13 cellular contexts compared by ENCODE assay signal in the genomic region with DNA sequence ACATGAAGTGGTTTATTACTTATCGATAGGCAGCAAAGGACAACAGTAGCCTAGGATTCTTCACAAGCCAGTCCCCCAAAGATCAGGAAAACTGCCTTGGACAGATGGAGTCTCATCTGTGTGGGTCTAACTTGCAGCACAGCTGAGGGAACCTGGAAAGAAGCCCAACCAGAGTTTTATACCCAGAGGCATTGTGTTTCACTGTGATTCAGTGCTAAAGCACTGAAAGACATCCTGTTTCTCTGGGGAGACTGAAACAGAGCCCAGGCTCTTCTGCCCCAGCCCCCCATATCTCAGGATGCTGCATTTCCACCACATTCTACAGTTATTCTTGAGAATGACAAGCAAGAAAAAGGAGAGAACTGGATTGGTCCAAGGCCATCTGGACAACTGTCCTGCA. TPM values are rescaled to one million over a fixed set of nuclear protein-coding genes. Genes with fewer than 3 reads are reported as not detected.
DNase-seq lines count a peak whose midpoint lies in the region; ATAC-seq and TF ChIP-seq lines count a peak whose summit lies in the region.
"Had no signal": no experiment of that assay in that cellular context is flagged by ENCODE, and none has a peak within 500 bp of the region (broad histone marks: within the 10 kb centered on the region; RNA-seq: fewer than 3 reads in every experiment).

No MANE protein-coding gene starts in this region.

- CTCF ChIA-PET in RWPE1 (lab: Yijun Ruan, JAX), result no interaction called here

- no peaks in the 10 kb centered on the region for H3K4me1 Mint-ChIP-seq in activated T-helper 1 cell treated with anti-CD3 and anti-CD28 coated beads, Interleukin-12 subunit alpha, Interleukin-12 subunit beta, Interleukin-2, Interleukin-4 antibody, amounts not matched to agents 30 ng/mL and 10 ng/mL and 1 ng/mL, durations not matched to agents 14 hours and 24 hours and 36 hours (ENCODE audit: low read depth)
- H3K4me1 Mint-ChIP-seq in activated T-helper 2 cell treated with anti-CD3 and anti-CD28 coated beads, Interferon-gamma antibody, Interleukin-2, Interleukin-4, amounts not matched to agents 10 μg/mL and 5 μg/mL and 100 μg/mL, durations not matched to agents 14 hours and 24 hours and 36 hours (ENCODE audit: low read depth), result no peaks in the 10 kb centered on the region

- peak overlapping the region; percentile 40 for H3K4me2 ChIP-seq in GM23248 (ENCODE audit: unreplicated experiment)

- POLR2A ChIA-PET in RWPE1 (lab: Yijun Ruan, JAX; ENCODE audit: low non-redundant PET), result no interaction called here

- H2AFZ ChIP-seq in GM23248, result 0 out of 2 replicates have a peak overlapping the region, but pooled peaks have one; percentile 22

- 19 to 20% methylated on average over 1 of the region's 1 CpG for WGBS in GM23248 (ENCODE audit: low coverage in 1 of 2, low lambda C conversion rate in 2 of 2, missing lambda C conversion rate in 2 of 2), 2 experiments
- WGBS in lower leg skin, 2 donors, result 56 to 62% methylated on average over 1 of the region's 1 CpG

- H4K20me1 ChIP-seq in GM23248 (ENCODE audit: insufficient read depth), result no peaks in the 10 kb centered on the region

- peak overlapping the region; percentile 32 for H3K27ac ChIP-seq in GM23248
- no peak overlapping the region for H3K27ac ChIP-seq in RWPE1

- H3K27me3 Mint-ChIP-seq in activated T-helper 1 cell treated with anti-CD3 and anti-CD28 coated beads, Interleukin-12 subunit alpha, Interleukin-12 subunit beta, Interleukin-2, Interleukin-4 antibody, amounts not matched to agents 30 ng/mL and 10 ng/mL and 1 ng/mL, durations not matched to agents 14 hours and 24 hours and 36 hours (ENCODE audit: insufficient read depth), result peaks cover 3% of the 10 kb centered on the region
- no peaks in the 10 kb centered on the region for H3K27me3 Mint-ChIP-seq in activated T-helper 2 cell treated with anti-CD3 and anti-CD28 coated beads, Interferon-gamma antibody, Interleukin-2, Interleukin-4, amounts not matched to agents 10 μg/mL and 5 μg/mL and 100 μg/mL, durations not matched to agents 14 hours and 24 hours and 36 hours (ENCODE audit: low read depth)

- no peak for ATAC-seq in GM21723 (IDR thresholded peaks at IDR 0.05; ENCODE audit: unreplicated experiment)

- no peaks in the 10 kb centered on the region for H3K36me3 ChIP-seq in GM23248 (ENCODE audit: low read depth)

- DNase-seq in GM23248 (peak; percentile 90), RWPE1 (ENCODE audit: low spot score) (peak; percentile 45), fibroblast of peridontal ligament (ENCODE audit: extremely low read depth) (peak; percentile 93), renal cortical epithelial cell (ENCODE audit: low read depth) (peak; percentile 87), lower leg skin (ENCODE audit: low spot score in 2 of 2) (no peak)
- DNase-seq in activated T-helper 1 cell treated with anti-CD3 and anti-CD28 coated beads, Interleukin-12 subunit alpha, Interleukin-12 subunit beta, Interleukin-2, Interleukin-4 antibody, amounts not matched to agents 30 ng/mL and 10 ng/mL and 1 ng/mL, durations not matched to agents 14 hours and 24 hours and 36 hours (ENCODE audit: low spot score), result no peak
- DNase-seq in activated T-helper 2 cell treated with anti-CD3 and anti-CD28 coated beads, Interferon-gamma antibody, Interleukin-2, Interleukin-4, amounts not matched to agents 10 μg/mL and 5 μg/mL and 100 μg/mL, durations not matched to agents 14 hours and 24 hours and 36 hours (ENCODE audit: low spot score), result no peak
- DNase-seq: GDM1, kidney, NCI-H2227 treated with DMSO at 0.1 percent for 48 hours had no signal

- peaks cover 6% of the 10 kb centered on the region for H3K9me3 Mint-ChIP-seq in activated T-helper 1 cell treated with anti-CD3 and anti-CD28 coated beads, Interleukin-12 subunit alpha, Interleukin-12 subunit beta, Interleukin-2, Interleukin-4 antibody, amounts not matched to agents 30 ng/mL and 10 ng/mL and 1 ng/mL, durations not matched to agents 14 hours and 24 hours and 36 hours
- peaks cover 9% of the 10 kb centered on the region for H3K9me3 Mint-ChIP-seq in activated T-helper 2 cell treated with anti-CD3 and anti-CD28 coated beads, Interferon-gamma antibody, Interleukin-2, Interleukin-4, amounts not matched to agents 10 μg/mL and 5 μg/mL and 100 μg/mL, durations not matched to agents 14 hours and 24 hours and 36 hours

- in situ Hi-C loops in GM23248 (cut with MboI), result no loop called here

- intact Hi-C loops in lower leg skin (cut with DNase I; ENCODE audit: low total_unique reads), result no loop called here
- intact Hi-C loops in activated T-helper 1 cell treated with anti-CD3 and anti-CD28 coated beads, Interleukin-12 subunit alpha, Interleukin-12 subunit beta, Interleukin-2, Interleukin-4 antibody, amounts not matched to agents 30 ng/mL and 10 ng/mL and 1 ng/mL, durations not matched to agents 14 hours and 24 hours and 36 hours (cut with micrococcal nuclease), result no loop called here
- intact Hi-C loops in activated T-helper 2 cell treated with anti-CD3 and anti-CD28 coated beads, Interferon-gamma antibody, Interleukin-2, Interleukin-4, amounts not matched to agents 10 μg/mL and 5 μg/mL and 100 μg/mL, durations not matched to agents 14 hours and 24 hours and 36 hours (cut with micrococcal nuclease), result no loop called here

- H3K9ac ChIP-seq in GM23248, result no peak overlapping the region

- TF ChIP-seq CTCF in RWPE1 (conservative IDR thresholded peaks at IDR 0.05; ENCODE audit: low read depth) (no peak), lower leg skin (IDR thresholded peaks at IDR 0.05) (no peak)

- TF ChIP-seq POLR2A in lower leg skin (IDR thresholded peaks at IDR 0.05), result no peak

- H3K4me3 Mint-ChIP-seq in activated T-helper 1 cell treated with anti-CD3 and anti-CD28 coated beads, Interleukin-12 subunit alpha, Interleukin-12 subunit beta, Interleukin-2, Interleukin-4 antibody, amounts not matched to agents 30 ng/mL and 10 ng/mL and 1 ng/mL, durations not matched to agents 14 hours and 24 hours and 36 hours, result no peak overlapping the region
- H3K4me3 Mint-ChIP-seq in activated T-helper 2 cell treated with anti-CD3 and anti-CD28 coated beads, Interferon-gamma antibody, Interleukin-2, Interleukin-4, amounts not matched to agents 10 μg/mL and 5 μg/mL and 100 μg/mL, durations not matched to agents 14 hours and 24 hours and 36 hours (ENCODE audit: low read depth), result no peak overlapping the region
- H3K4me3 Mint-ChIP-seq: dendritic cell treated with granulocyte-macrophage colony-stimulating factor and Interleukin-4, amounts not matched to agents 40 ng/mL and 50 ng/mL, for 4 days had no signal

- no peak overlapping the region for H3K27ac Mint-ChIP-seq in activated T-helper 1 cell treated with anti-CD3 and anti-CD28 coated beads, Interleukin-12 subunit alpha, Interleukin-12 subunit beta, Interleukin-2, Interleukin-4 antibody, amounts not matched to agents 30 ng/mL and 10 ng/mL and 1 ng/mL, durations not matched to agents 14 hours and 24 hours and 36 hours
- H3K27ac Mint-ChIP-seq in activated T-helper 2 cell treated with anti-CD3 and anti-CD28 coated beads, Interferon-gamma antibody, Interleukin-2, Interleukin-4, amounts not matched to agents 10 μg/mL and 5 μg/mL and 100 μg/mL, durations not matched to agents 14 hours and 24 hours and 36 hours, result no peak overlapping the region
- H3K27ac Mint-ChIP-seq: dendritic cell treated with granulocyte-macrophage colony-stimulating factor and Interleukin-4, amounts not matched to agents 40 ng/mL and 50 ng/mL, for 4 days had no signal

- peaks cover 27% of the 10 kb centered on the region for H3K4me1 ChIP-seq in GM23248 (ENCODE audit: insufficient read depth)

- H3K36me3 Mint-ChIP-seq in activated T-helper 1 cell treated with anti-CD3 and anti-CD28 coated beads, Interleukin-12 subunit alpha, Interleukin-12 subunit beta, Interleukin-2, Interleukin-4 antibody, amounts not matched to agents 30 ng/mL and 10 ng/mL and 1 ng/mL, durations not matched to agents 14 hours and 24 hours and 36 hours (ENCODE audit: low read depth), result no peaks in the 10 kb centered on the region
- no peaks in the 10 kb centered on the region for H3K36me3 Mint-ChIP-seq in activated T-helper 2 cell treated with anti-CD3 and anti-CD28 coated beads, Interferon-gamma antibody, Interleukin-2, Interleukin-4, amounts not matched to agents 10 μg/mL and 5 μg/mL and 100 μg/mL, durations not matched to agents 14 hours and 24 hours and 36 hours (ENCODE audit: low read depth)

- peaks cover 10% of the 10 kb centered on the region for H3F3A ChIP-seq in GM23248 (ENCODE audit: insufficient read depth)

- no peak overlapping the region for H3K4me3 ChIP-seq in GM23248
- H3K4me3 ChIP-seq in lower leg skin (ENCODE audit: low read depth, poor library complexity, severe bottlenecking), result no peak overlapping the region

- H3K27me3 ChIP-seq in GM23248 (replicated peaks; ENCODE audit: insufficient read depth), result no peaks in the 10 kb centered on the region

- no peaks in the 10 kb centered on the region for H3K9me2 ChIP-seq in GM23248 (ENCODE audit: insufficient read depth)

- H3K79me2 ChIP-seq in GM23248 (ENCODE audit: insufficient read depth), result no peaks in the 10 kb centered on the region

- no peaks in the 10 kb centered on the region for H3K9me3 ChIP-seq in GM23248 (ENCODE audit: low read depth)

RNA-seq across cellular contexts. Expression of a gene that starts 48.2 kb away (rescaled TPM):
- total RNA-seq in GM23248 (2014; rRNA removed; shearing (Covaris generic)), result not detected in 2 replicates
- polyA plus RNA-seq in GM23248 (2016; fragmentation: Nextera tagmentation; extraction: Ambion mirVana), result not detected in 2 replicates
- total RNA-seq in renal cortical epithelial cell, result not detected in 2 replicates
- not detected for total RNA-seq in lower leg skin
- total RNA-seq in activated T-helper 1 cell treated with anti-CD3 and anti-CD28 coated beads, Interleukin-12 subunit alpha, Interleukin-12 subunit beta, Interleukin-2, Interleukin-4 antibody, amounts not matched to agents 30 ng/mL and 10 ng/mL and 1 ng/mL, durations not matched to agents 14 hours and 24 hours and 36 hours, result not detected in 2 replicates
- not detected in 2 replicates for total RNA-seq in activated T-helper 2 cell treated with anti-CD3 and anti-CD28 coated beads, Interferon-gamma antibody, Interleukin-2, Interleukin-4, amounts not matched to agents 10 μg/mL and 5 μg/mL and 100 μg/mL, durations not matched to agents 14 hours and 24 hours and 36 hours
- total RNA-seq: kidney, posterior vena cava had no signal

Comparison
In these comparisons a context has a peak if more than half of its experiments do, and no peak if none do; other contexts are left out.
1. DNase-seq: peak in GM23248 (single experiment), RWPE1 (single experiment), fibroblast of peridontal ligament (single experiment) and renal cortical epithelial cell (single experiment); none in lower leg skin (0 of 2), activated T-helper 1 cell treated with anti-CD3 and anti-CD28 coated beads, Interleukin-12 subunit alpha, Interleukin-12 subunit beta, Interleukin-2, Interleukin-4 antibody, amounts not matched to agents 30 ng/mL and 10 ng/mL and 1 ng/mL, durations not matched to agents 14 hours and 24 hours and 36 hours (single experiment) and activated T-helper 2 cell treated with anti-CD3 and anti-CD28 coated beads, Interferon-gamma antibody, Interleukin-2, Interleukin-4, amounts not matched to agents 10 μg/mL and 5 μg/mL and 100 μg/mL, durations not matched to agents 14 hours and 24 hours and 36 hours (single experiment).